1 cellular context compared by ENCODE assay signal in genomic region chr2:26396734-26397298, GRCh38.
TF ChIP-seq lines count a peak whose summit lies in the region.

No MANE protein-coding gene starts in this region.

TF ChIP-seq in K562, 482 proteins besides CTCF, POLR2A, EP300 and RAD21 (continued from another document and continues in another):
- TF ChIP-seq MGA (IDR thresholded peaks at IDR 0.05) (no peak), HDAC1 (IDR thresholded peaks at IDR 0.05) (peak in 1 of 2 experiments; percentile 68; a peak in 2 of 4 replicates), CTBP1 (IDR thresholded peaks at IDR 0.05; ENCODE audit: borderline replicate concordance) (peak; percentile 60; the same call in 1 of the 2 replicates), CBFA2T2 (conservative IDR thresholded peaks at IDR 0.05) (peak; percentile 45; the same call in 1 of the 2 replicates), TGIF2 (CRISPR knock-in tag; IDR thresholded peaks at IDR 0.05) (no peak), NBN (IDR thresholded peaks at IDR 0.05; ENCODE audit: low read depth) (peak; percentile 70; the same call in 1 of the 2 replicates), IFI16 (CRISPR knock-in tag; IDR thresholded peaks at IDR 0.05) (no peak), ZBTB2 (IDR thresholded peaks at IDR 0.05) (no peak; the same call in 1 of the 2 replicates), ZNF282 (CRISPR knock-in tag; IDR thresholded peaks at IDR 0.05) (no peak), FOXA1 (IDR thresholded peaks at IDR 0.05; ENCODE audit: borderline replicate concordance) (no peak), TAF7 (tag; IDR thresholded peaks at IDR 0.05) (no peak), ZNF830 (CRISPR knock-in tag; IDR thresholded peaks at IDR 0.05) (no peak), ASH1L (IDR thresholded peaks at IDR 0.05; ENCODE audit: borderline replicate concordance, low read depth, partially characterized antibody) (no peak), JUN (IDR thresholded peaks at IDR 0.05; ENCODE audit: borderline replicate concordance, low read depth, low read length) (peak; percentile 74), JUN (CRISPR knock-in tag; IDR thresholded peaks at IDR 0.05; ENCODE audit: borderline replicate concordance) (no peak), DLX4 (CRISPR knock-in tag; IDR thresholded peaks at IDR 0.05) (no peak), FOXP4 (CRISPR knock-in tag; IDR thresholded peaks at IDR 0.05; ENCODE audit: borderline replicate concordance) (no peak), KDM4B (IDR thresholded peaks at IDR 0.05; ENCODE audit: borderline replicate concordance in 2 of 2, low read depth in 1 of 2) (no peak), PRPF4 (IDR thresholded peaks at IDR 0.05; ENCODE audit: insufficient read depth, low read depth, low read length, poor library complexity, severe bottlenecking) (no peak), TAL1 (IDR thresholded peaks at IDR 0.05) (peak; percentile 36; the same call in 1 of the 2 replicates), ZKSCAN1 (IDR thresholded peaks at IDR 0.05; ENCODE audit: low read depth, low read length) (no peak), MECOM (CRISPR knock-in tag; IDR thresholded peaks at IDR 0.05) (no peak), TBL1XR1 (IDR thresholded peaks at IDR 0.05; ENCODE audit: low read length in 2 of 2) (peak in 1 of 2 experiments; percentile 28; a peak in 1 of 4 replicates), NR2C1 (IDR thresholded peaks at IDR 0.05) (no peak), NR2C1 (tag; IDR thresholded peaks at IDR 0.05) (no peak), ATF4 (CRISPR knock-in tag; IDR thresholded peaks at IDR 0.05) (no peak), DDX20 (tag; IDR thresholded peaks at IDR 0.05; ENCODE audit: low read depth) (no peak), SMARCA4 (IDR thresholded peaks at IDR 0.05) (peak; percentile 85), MTA2 (IDR thresholded peaks at IDR 0.05; ENCODE audit: low read depth) (peak; percentile 33; the same call in 1 of the 2 replicates), SAFB (IDR thresholded peaks at IDR 0.05; ENCODE audit: borderline replicate concordance, low read depth, low read length) (no peak), HDAC3 (IDR thresholded peaks at IDR 0.05; ENCODE audit: borderline replicate concordance, partially characterized antibody) (peak; percentile 62), PHB2 (IDR thresholded peaks at IDR 0.05; ENCODE audit: low read depth) (no peak), ZNF77 (CRISPR knock-in tag; IDR thresholded peaks at IDR 0.05) (no peak), SP1 (CRISPR knock-in tag; IDR thresholded peaks at IDR 0.05) (peak; percentile 42; the same call in 1 of the 2 replicates), ZNF592 (IDR thresholded peaks at IDR 0.05) (no peak), SMARCC2 (IDR thresholded peaks at IDR 0.05; ENCODE audit: low read depth) (peak; percentile 50; the same call in 1 of the 2 replicates), ARID1B (IDR thresholded peaks at IDR 0.05) (peak; percentile 84), LARP7 (IDR thresholded peaks at IDR 0.05) (0 out of 2 replicates have a peak, but pooled peaks have one; percentile 73), THAP7 (CRISPR knock-in tag; IDR thresholded peaks at IDR 0.05) (no peak), TFAP4 (CRISPR knock-in tag; IDR thresholded peaks at IDR 0.05; ENCODE audit: borderline replicate concordance) (peak; percentile 90), KAT8 (IDR thresholded peaks at IDR 0.05; ENCODE audit: low read depth) (no peak)
